Comparison of ENCODE assay signal across 8 cellular contexts in the genomic region with DNA sequence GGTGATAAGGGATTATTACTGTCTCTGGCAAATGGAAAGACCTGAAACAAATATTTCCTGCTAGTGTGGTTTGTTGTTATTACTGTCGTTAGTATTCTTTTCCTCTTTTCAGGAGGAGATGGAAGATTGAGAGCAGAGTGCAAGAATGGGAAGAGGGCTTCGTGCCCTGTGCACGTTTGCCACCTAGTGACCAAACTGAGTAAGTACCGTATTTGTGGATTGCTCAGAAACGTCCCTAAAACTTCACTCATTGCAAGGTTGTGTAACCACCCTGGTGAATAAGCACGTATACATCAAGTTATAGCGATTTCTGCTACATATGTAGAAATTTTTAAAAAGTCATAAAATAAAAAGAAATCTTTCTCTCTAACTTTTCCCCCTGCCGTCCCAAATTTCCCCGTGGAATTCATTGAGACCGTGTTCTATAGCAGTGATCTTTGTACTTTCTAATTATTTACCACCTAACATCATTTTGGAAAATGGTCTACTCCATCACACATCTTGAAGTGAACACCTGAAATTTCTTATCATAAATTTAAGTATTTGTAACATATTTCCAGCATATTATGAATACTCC. TPM values are rescaled to one million over a fixed set of nuclear protein-coding genes. Genes with fewer than 3 reads are reported as not detected.
DNase-seq lines count a peak whose midpoint lies in the region; ATAC-seq and TF ChIP-seq lines count a peak whose summit lies in the region.

No MANE protein-coding gene starts in this region.

- H3K36me3 Mint-ChIP-seq in mesothelial cell of epicardium, result no peaks in the 10 kb centered on the region

- H3K9ac ChIP-seq in OCI-LY1 (ENCODE audit: low read length), result no peak overlapping the region

- WGBS in lower leg skin, 2 donors, result 24 to 29% methylated on average over 10 of the region's 10 CpGs

- DNase-seq in D341Med (ENCODE audit: low spot score), result peak; percentile 46
- peak; percentile 64 for DNase-seq in dedifferentiated amniotic fluid mesenchymal stem cell (ENCODE audit: extremely low spot score)
- no peak for DNase-seq in mesothelial cell of epicardium (ENCODE audit: low spot score in 2 of 2, unreplicated experiment in 2 of 2)
- no peak for DNase-seq in middle frontal gyrus (ENCODE audit: extremely low spot score, low spot score)
- no peak for DNase-seq in lower leg skin (ENCODE audit: low spot score in 2 of 2)

- intact Hi-C loops in lower leg skin (cut with DNase I; ENCODE audit: low total_unique reads), result no loop called here

- H3K4me2 ChIP-seq in OCI-LY1 (ENCODE audit: low read length), result no peak overlapping the region

- H3K79me2 ChIP-seq in OCI-LY1 (ENCODE audit: insufficient read depth, low read length), result no peaks in the 10 kb centered on the region

- H4K20me1 ChIP-seq in OCI-LY1 (ENCODE audit: insufficient read depth, low read length), result no peaks in the 10 kb centered on the region

- H2AFZ ChIP-seq in OCI-LY1 (ENCODE audit: low read length), result no peak overlapping the region

- no peak overlapping the region for H3K27ac ChIP-seq in OCI-LY1 (ENCODE audit: low read depth, low read length, poor library complexity, severe bottlenecking)

- H3F3A ChIP-seq in OCI-LY1 (ENCODE audit: insufficient read depth, low read length), result no peaks in the 10 kb centered on the region

- H3K4me1 ChIP-seq in OCI-LY1 (ENCODE audit: insufficient read depth, low read length, severe bottlenecking), result no peaks in the 10 kb centered on the region

- no peaks in the 10 kb centered on the region for H3K9me2 ChIP-seq in OCI-LY1 (ENCODE audit: low read depth, low read length)

- H3K27ac Mint-ChIP-seq in mesothelial cell of epicardium, result no peak overlapping the region

- H3K4me1 Mint-ChIP-seq in mesothelial cell of epicardium, result no peaks in the 10 kb centered on the region

- no peak for TF ChIP-seq POLR2A in lower leg skin (IDR thresholded peaks at IDR 0.05)

- H3K27me3 Mint-ChIP-seq in mesothelial cell of epicardium (ENCODE audit: low read depth), result no peaks in the 10 kb centered on the region

- peak; percentile 84 for ATAC-seq in GM18861 (IDR thresholded peaks at IDR 0.05; ENCODE audit: unreplicated experiment)
- peak; percentile 59 for ATAC-seq in HG03175 (IDR thresholded peaks at IDR 0.05; ENCODE audit: unreplicated experiment)

- H3K4me3 ChIP-seq in OCI-LY1 (ENCODE audit: low read depth, low read length, poor library complexity, severe bottlenecking), result no peak overlapping the region
- H3K4me3 ChIP-seq in lower leg skin (ENCODE audit: low read depth, poor library complexity, severe bottlenecking), result no peak overlapping the region

- H3K9me3 Mint-ChIP-seq in mesothelial cell of epicardium, result no peaks in the 10 kb centered on the region

- peak; percentile 50 for TF ChIP-seq CTCF in OCI-LY1 (IDR thresholded peaks at IDR 0.05; ENCODE audit: low read length)
- peak; percentile 83 for TF ChIP-seq CTCF in mesothelial cell of epicardium (IDR thresholded peaks at IDR 0.05; ENCODE audit: unreplicated experiment)
- no peak for TF ChIP-seq CTCF in lower leg skin (IDR thresholded peaks at IDR 0.05)

- no peak overlapping the region for H3K4me3 Mint-ChIP-seq in mesothelial cell of epicardium

- no peaks in the 10 kb centered on the region for H3K27me3 ChIP-seq in OCI-LY1 (ENCODE audit: insufficient read depth, low read length)

- H3K36me3 ChIP-seq in OCI-LY1 (ENCODE audit: insufficient read depth, low read length), result no peaks in the 10 kb centered on the region

- no peaks in the 10 kb centered on the region for H3K9me3 ChIP-seq in OCI-LY1 (ENCODE audit: low read length)

RNA-seq across cellular contexts. Expression of gene LINC00632, which starts 24.3 kb away (rescaled TPM):
- total RNA-seq in mesothelial cell of epicardium (283 to 308 TPM (median 293 TPM) in 3 replicates), lower leg skin (10 to 100 TPM; 25.2 to 81.7 (median 63.1) TPM)

Comparison
In these comparisons a context has a peak if more than half of its experiments do, and no peak if none do; other contexts are left out.
1. DNase-seq: peak in D341Med (single experiment) and dedifferentiated amniotic fluid mesenchymal stem cell (single experiment); none in mesothelial cell of epicardium (0 of 2), middle frontal gyrus (single experiment) and lower leg skin (0 of 2).
2. CTCF ChIP-seq: peak in OCI-LY1 (single experiment) and mesothelial cell of epicardium (single experiment); none in lower leg skin (0 of 3).